9 cellular contexts compared by ENCODE assay signal in the genomic region with DNA sequence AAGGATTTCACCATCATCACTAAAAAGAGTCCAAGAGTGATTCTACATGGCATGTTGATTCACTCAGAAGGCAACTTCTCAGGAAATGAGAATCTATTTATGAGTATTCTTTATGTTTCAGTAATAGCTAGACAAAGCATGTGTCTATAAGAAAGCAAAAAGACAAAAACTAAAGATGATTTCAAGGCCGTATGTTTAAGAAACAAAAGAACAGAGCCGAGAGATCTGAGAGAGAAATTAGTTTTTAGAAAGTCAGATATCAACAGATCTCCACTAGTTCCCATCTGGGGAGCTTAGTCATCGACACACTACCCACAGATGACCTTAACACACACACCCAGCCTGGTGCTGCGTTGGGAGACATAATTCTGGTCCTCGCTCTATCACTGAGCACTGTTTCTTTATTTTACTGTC. TPM values are rescaled to one million over a fixed set of nuclear protein-coding genes. Genes with fewer than 3 reads are reported as not detected.
A peak's percentile ranks its signal among the peaks of the same experiment; 100 is the strongest.
DNase-seq lines count a peak whose midpoint lies in the region; ATAC-seq and TF ChIP-seq lines count a peak whose summit lies in the region.
"Had no signal": no experiment of that assay in that cellular context is flagged by ENCODE, and none has a peak within 500 bp of the region (broad histone marks: within the 10 kb centered on the region; RNA-seq: fewer than 3 reads in every experiment).

No MANE protein-coding gene starts in this region.

- peaks cover 16% of the 10 kb centered on the region for H3K4me1 ChIP-seq in osteoblast (ENCODE audit: insufficient read depth, low read length)

- H3K27ac Mint-ChIP-seq in activated T-helper 2 cell treated with anti-CD3 and anti-CD28 coated beads, Interferon-gamma antibody, Interleukin-2, Interleukin-4, amounts not matched to agents 10 μg/mL and 5 μg/mL and 100 μg/mL, durations not matched to agents 14 hours and 24 hours and 36 hours: peak overlapping the region; percentile 93

- no peak overlapping the region for H3K27ac ChIP-seq in osteoblast (ENCODE audit: low read depth, low read length)
- H3K27ac ChIP-seq: A549 had no signal

- DNase-seq in SIG-M5 treated with dmso at 0.1 percent for 504 hours (lab: John Stamatoyannopoulos, UW; ENCODE audit: unreplicated experiment) (peak; percentile 15), SIG-M5 (lab: John Stamatoyannopoulos, UW) (no peak), osteoblast (ENCODE audit: insufficient read length, low spot score, missing footprints) (peak; percentile 88)
- no peak for DNase-seq in activated T-helper 2 cell treated with anti-CD3 and anti-CD28 coated beads, Interferon-gamma antibody, Interleukin-2, Interleukin-4, amounts not matched to agents 10 μg/mL and 5 μg/mL and 100 μg/mL, durations not matched to agents 14 hours and 24 hours and 36 hours (ENCODE audit: low spot score)
- no peak for DNase-seq in central memory CD4-positive, alpha-beta T cell

- H3K4me3 ChIP-seq in osteoblast (ENCODE audit: insufficient read depth, low read length): no peak overlapping the region
- H3K4me3 ChIP-seq: A549 had no signal

- TF ChIP-seq CTCF in osteoblast (IDR thresholded peaks at IDR 0.05; ENCODE audit: extremely low read depth, low read depth, low read length): no peak

- no peaks in the 10 kb centered on the region for H3K36me3 ChIP-seq in osteoblast (ENCODE audit: insufficient read depth, low read length)

- H3K9me3 ChIP-seq in osteoblast (ENCODE audit: low read depth, low read length): no peaks in the 10 kb centered on the region
- H3K9me3 ChIP-seq: A549 had no signal

- ATAC-seq in HG02885 (IDR thresholded peaks at IDR 0.05; ENCODE audit: poor library complexity, unreplicated experiment): peak; percentile 68
- no peak for ATAC-seq in HG03342 (IDR thresholded peaks at IDR 0.05; ENCODE audit: unreplicated experiment)
- no peak for ATAC-seq in HG03135 (IDR thresholded peaks at IDR 0.05; ENCODE audit: unreplicated experiment)
- ATAC-seq: A549 had no signal

- intact Hi-C loops in activated T-helper 2 cell treated with anti-CD3 and anti-CD28 coated beads, Interferon-gamma antibody, Interleukin-2, Interleukin-4, amounts not matched to agents 10 μg/mL and 5 μg/mL and 100 μg/mL, durations not matched to agents 14 hours and 24 hours and 36 hours (cut with micrococcal nuclease): loop anchor here (1.0 to 2.0 kb wide), 4 partner anchors 10 to 63 kb away; no protein-coding TSS in a partner anchor

- no peak overlapping the region for H2AFZ ChIP-seq in osteoblast (ENCODE audit: low read length)

- no peaks in the 10 kb centered on the region for H3K27me3 ChIP-seq in osteoblast (ENCODE audit: insufficient read depth, low read length)

- H3K27me3 Mint-ChIP-seq in activated T-helper 2 cell treated with anti-CD3 and anti-CD28 coated beads, Interferon-gamma antibody, Interleukin-2, Interleukin-4, amounts not matched to agents 10 μg/mL and 5 μg/mL and 100 μg/mL, durations not matched to agents 14 hours and 24 hours and 36 hours (ENCODE audit: low read depth): no peaks in the 10 kb centered on the region

- peaks cover 26% of the 10 kb centered on the region for H4K20me1 ChIP-seq in osteoblast (ENCODE audit: insufficient read depth, low read length)

- H3K4me3 Mint-ChIP-seq in activated T-helper 2 cell treated with anti-CD3 and anti-CD28 coated beads, Interferon-gamma antibody, Interleukin-2, Interleukin-4, amounts not matched to agents 10 μg/mL and 5 μg/mL and 100 μg/mL, durations not matched to agents 14 hours and 24 hours and 36 hours (ENCODE audit: low read depth): peak overlapping the region; percentile 73

- peaks cover 69% of the 10 kb centered on the region for H3K4me1 Mint-ChIP-seq in activated T-helper 2 cell treated with anti-CD3 and anti-CD28 coated beads, Interferon-gamma antibody, Interleukin-2, Interleukin-4, amounts not matched to agents 10 μg/mL and 5 μg/mL and 100 μg/mL, durations not matched to agents 14 hours and 24 hours and 36 hours (ENCODE audit: low read depth)

- peak overlapping the region; percentile 52 for H3K4me2 ChIP-seq in osteoblast (ENCODE audit: insufficient read depth, low read length)
- H3K4me2 ChIP-seq: A549 had no signal

- H3K36me3 Mint-ChIP-seq in activated T-helper 2 cell treated with anti-CD3 and anti-CD28 coated beads, Interferon-gamma antibody, Interleukin-2, Interleukin-4, amounts not matched to agents 10 μg/mL and 5 μg/mL and 100 μg/mL, durations not matched to agents 14 hours and 24 hours and 36 hours (ENCODE audit: low read depth): peaks cover 21% of the 10 kb centered on the region

- H3K79me2 ChIP-seq in osteoblast (ENCODE audit: insufficient read depth, low read length): peaks cover 78% of the 10 kb centered on the region

- no peaks in the 10 kb centered on the region for H3K9me3 Mint-ChIP-seq in activated T-helper 2 cell treated with anti-CD3 and anti-CD28 coated beads, Interferon-gamma antibody, Interleukin-2, Interleukin-4, amounts not matched to agents 10 μg/mL and 5 μg/mL and 100 μg/mL, durations not matched to agents 14 hours and 24 hours and 36 hours

RNA-seq across cellular contexts. Expression of gene PIP4K2A, which starts 21.0 kb away (rescaled TPM):
- total RNA-seq in activated T-helper 2 cell treated with anti-CD3 and anti-CD28 coated beads, Interferon-gamma antibody, Interleukin-2, Interleukin-4, amounts not matched to agents 10 μg/mL and 5 μg/mL and 100 μg/mL, durations not matched to agents 14 hours and 24 hours and 36 hours: 104 and 105 TPM in 2 replicates
- 65.7 and 68.8 TPM in 2 replicates for total RNA-seq in osteoblast

Comparison
In these comparisons a context has a peak if more than half of its experiments do, and no peak if none do; other contexts are left out.
1. DNase-seq: peak in SIG-M5 treated with dmso at 0.1 percent for 504 hours (single experiment) and osteoblast (single experiment); none in SIG-M5 (single experiment), activated T-helper 2 cell treated with anti-CD3 and anti-CD28 coated beads, Interferon-gamma antibody, Interleukin-2, Interleukin-4, amounts not matched to agents 10 μg/mL and 5 μg/mL and 100 μg/mL, durations not matched to agents 14 hours and 24 hours and 36 hours (single experiment) and central memory CD4-positive, alpha-beta T cell (single experiment).